Comparison of ENCODE assay signal across 8 cellular contexts in genomic region chr19:35269425-35270117, GRCh38. TPM values are rescaled to one million over a fixed set of nuclear protein-coding genes. Genes with fewer than 3 reads are reported as not detected.
A peak's percentile ranks its signal among the peaks of the same experiment; 100 is the strongest.
DNase-seq lines count a peak whose midpoint lies in the region; ATAC-seq, FAIRE-seq and TF ChIP-seq lines count a peak whose summit lies in the region.

No MANE protein-coding gene starts in this region.

- peaks cover 10 to 55% (median 19%) of the 10 kb centered on the region in 4 donors for H3K4me1 Mint-ChIP-seq in CD4-positive, CD25-positive, alpha-beta regulatory T cell

- intact Hi-C loops in endothelial cell of umbilical vein (cut with micrococcal nuclease) = loop anchor here (1.0 to 10.0 kb wide), 4 partner anchors 57 to 235 kb away; partner anchors contain the start of gene SCN1B

- peak; percentile 40 for FAIRE-seq in endothelial cell of umbilical vein (lab: Jason Lieb, UNC)

- peak overlapping the region; percentile 53 for H3K4me3 ChIP-seq in CD4-positive, CD25-positive, alpha-beta regulatory T cell (ENCODE audit: low read depth, low read length)
- peak overlapping the region in 2 of 3 experiments; percentile 52 to 53 for H3K4me3 ChIP-seq in endothelial cell of umbilical vein (replicated peaks in 1 of 3; ENCODE audit: insufficient read depth in 1 of 3, low read depth in 1 of 3, low read length in 3 of 3)

- TF ChIP-seq CTCF in endothelial cell of umbilical vein (IDR thresholded peaks at IDR 0.05; ENCODE audit: extremely low read depth in 1 of 2, insufficient read depth in 1 of 2, low read depth in 1 of 2, low read length in 2 of 2) = peak; percentile 20 to 71

- H3K4me3 Mint-ChIP-seq in CD4-positive, CD25-positive, alpha-beta regulatory T cell = peak overlapping the region in 3 of 4 donors; percentile 82 to 95 (median 86)

- peaks cover 40% of the 10 kb centered on the region for H3K36me3 Mint-ChIP-seq in CD4-positive, CD25-positive, alpha-beta regulatory T cell

- no peaks in the 10 kb centered on the region for H3K9me3 Mint-ChIP-seq in CD4-positive, CD25-positive, alpha-beta regulatory T cell

- no peaks in the 10 kb centered on the region for H3K9me1 ChIP-seq in endothelial cell of umbilical vein (replicated peaks; ENCODE audit: control insufficient read depth, extremely low read depth, insufficient read depth, low read length)

- H3K4me2 ChIP-seq in endothelial cell of umbilical vein (ENCODE audit: insufficient read depth, low read length) = peak overlapping the region; percentile 42

- POLR2A ChIA-PET in endothelial cell of umbilical vein (lab: Charles Lee) = no interaction called here

- H4K20me1 ChIP-seq in endothelial cell of umbilical vein (replicated peaks; ENCODE audit: control insufficient read depth, extremely low read depth, insufficient read depth, low read length) = no peaks in the 10 kb centered on the region

- H2AFZ ChIP-seq in endothelial cell of umbilical vein (ENCODE audit: low read depth, low read length) = peak overlapping the region; percentile 80

- DNase-seq in CD4-positive, CD25-positive, alpha-beta regulatory T cell = peak; percentile 63 to 76 (median 76)
- DNase-seq in NOMO-1 treated with DMSO at 0.1 percent for 48 hours (lab: John Stamatoyannopoulos, UW; ENCODE audit: unreplicated experiment) = peak; percentile 79
- DNase-seq in activated CD8-positive, alpha-beta memory T cell treated with anti-CD3 and anti-CD28 coated beads, Interleukin-2, amount 50 U/mL, for 4 hours = peak; percentile 75
- peak; percentile 71 for DNase-seq in endothelial cell of umbilical vein (ENCODE audit: low read depth, low spot score)
- DNase-seq in midbrain (lab: John Stamatoyannopoulos, UW) = peak; percentile 71
- DNase-seq in stimulated activated CD8-positive, alpha-beta memory T cell treated with anti-CD3 and anti-CD28 coated beads, Interleukin-4, amount 100 ng/mL, for 1 hour (ENCODE audit: low read depth in 2 of 2, low spot score in 1 of 2) = peak; percentile 51 to 52

- H3K27ac Mint-ChIP-seq in CD4-positive, CD25-positive, alpha-beta regulatory T cell = peak overlapping the region; percentile 71 to 82 (median 79)

- peaks cover 36% of the 10 kb centered on the region for H3K36me3 ChIP-seq in CD4-positive, CD25-positive, alpha-beta regulatory T cell (ENCODE audit: control insufficient read depth, insufficient read depth, low read length)
- H3K36me3 ChIP-seq in endothelial cell of umbilical vein (ENCODE audit: control insufficient read depth in 2 of 2, extremely low read depth in 1 of 2, insufficient read depth in 2 of 2, low read length in 2 of 2) = peaks cover 4 to 30% of the 10 kb centered on the region in 2 experiments

- ATAC-seq in CD4-positive, CD25-positive, alpha-beta regulatory T cell (ENCODE audit: low read depth in 2 of 2) = peak; percentile 59
- peak; percentile 57 for ATAC-seq in GM19372 (IDR thresholded peaks at IDR 0.05; ENCODE audit: low read depth, unreplicated experiment)
- ATAC-seq in HG03571 (IDR thresholded peaks at IDR 0.05; ENCODE audit: unreplicated experiment) = peak; percentile 44

- dilution Hi-C loops in endothelial cell of umbilical vein (cut with MboI; ENCODE audit: extremely low pct_ligation_motif_present, low sequenced_read_pairs) = no loop called here

- TF ChIP-seq POLR2A in endothelial cell of umbilical vein (IDR thresholded peaks at IDR 0.05; ENCODE audit: low read depth, low read length) = no peak

- H3K27me3 Mint-ChIP-seq in CD4-positive, CD25-positive, alpha-beta regulatory T cell = no peaks in the 10 kb centered on the region

- no TSS peak for BruUV-seq in endothelial cell of umbilical vein (replicated peaks; lab: Mats Ljungman, UMichigan)

- peak overlapping the region; percentile 26 for H3K9ac ChIP-seq in endothelial cell of umbilical vein (replicated peaks; ENCODE audit: extremely low read depth, insufficient read depth, low read length)

- peak overlapping the region; percentile 69 for H3K27ac ChIP-seq in CD4-positive, CD25-positive, alpha-beta regulatory T cell (ENCODE audit: insufficient read depth, low read length, poor library complexity, severe bottlenecking)
- no peak overlapping the region for H3K27ac ChIP-seq in endothelial cell of umbilical vein (ENCODE audit: insufficient read depth, low read depth, low read length)

- H3K79me2 ChIP-seq in endothelial cell of umbilical vein (ENCODE audit: control insufficient read depth, insufficient read depth, low read length) = peaks cover 3% of the 10 kb centered on the region

- H3K9me3 ChIP-seq in CD4-positive, CD25-positive, alpha-beta regulatory T cell (ENCODE audit: control insufficient read depth in 2 of 2, low read length in 2 of 2) = no peaks in the 10 kb centered on the region
- no peaks in the 10 kb centered on the region for H3K9me3 ChIP-seq in endothelial cell of umbilical vein (replicated peaks; ENCODE audit: control insufficient read depth, insufficient read depth, low read length)

- H3K27me3 ChIP-seq in CD4-positive, CD25-positive, alpha-beta regulatory T cell (ENCODE audit: control insufficient read depth, insufficient read depth, low read length) = no peaks in the 10 kb centered on the region
- no peaks in the 10 kb centered on the region for H3K27me3 ChIP-seq in endothelial cell of umbilical vein (ENCODE audit: control insufficient read depth in 2 of 2, insufficient read depth in 2 of 2, low read length in 2 of 2)

- CTCF ChIA-PET in endothelial cell of umbilical vein (lab: Charles Lee) = interaction anchor here (1.0 to 2.5 kb wide), 9 partner anchors 9 to 226 kb away, joined by 3 to 21 read pairs (median 5); no protein-coding TSS in a partner anchor

- H3K4me1 ChIP-seq in CD4-positive, CD25-positive, alpha-beta regulatory T cell (ENCODE audit: control insufficient read depth, insufficient read depth, low read length, poor library complexity, severe bottlenecking) = peaks cover 22% of the 10 kb centered on the region
- peaks cover 4% of the 10 kb centered on the region for H3K4me1 ChIP-seq in endothelial cell of umbilical vein (ENCODE audit: control insufficient read depth, extremely low read depth, insufficient read depth, low read length)

RNA-seq across cellular contexts. Expression of gene USF2, which starts 0.8 kb away (rescaled TPM):
- total RNA-seq in CD4-positive, CD25-positive, alpha-beta regulatory T cell = 277 TPM
- polyA plus RNA-seq in CD4-positive, CD25-positive, alpha-beta regulatory T cell = 10 to 100 TPM in 1 of 4 donors, 1 to 10 TPM in 3; 5.9 to 10.1 (median 6.8) TPM
- 76.8 and 85.8 TPM in 2 replicates for total RNA-seq in endothelial cell of umbilical vein
- 75.0 and 80.5 TPM in 2 replicates for polyA plus RNA-seq in endothelial cell of umbilical vein
- polyA plus RNA-seq in endothelial cell of umbilical vein (2011; cell fraction: cytosol; rRNA removed) = 53.8 and 74.8 TPM in 2 replicates
- 115 and 123 TPM in 2 replicates for polyA plus RNA-seq in endothelial cell of umbilical vein (2011; cell fraction: nucleus; rRNA removed)
- 61.5 and 72.4 TPM in 2 replicates for polyA plus RNA-seq in endothelial cell of umbilical vein (2012)
- 39.8 and 71.2 TPM in 2 replicates for polyA minus RNA-seq in endothelial cell of umbilical vein
- polyA minus RNA-seq in endothelial cell of umbilical vein (2011; cell fraction: cytosol; rRNA and poly(A)+ RNA removed) = 63.2 TPM
- polyA minus RNA-seq in endothelial cell of umbilical vein (2011; cell fraction: nucleus; rRNA and poly(A)+ RNA removed) = 24.9 and 34.6 TPM in 2 replicates

RNA-seq across cellular contexts. Expression of gene HAMP, which starts 12.8 kb away (rescaled TPM):
- total RNA-seq in CD4-positive, CD25-positive, alpha-beta regulatory T cell = 0.32 TPM
- not detected for polyA plus RNA-seq in CD4-positive, CD25-positive, alpha-beta regulatory T cell
- 0.15 TPM in 1 of 2 replicates, not detected in the other for total RNA-seq in endothelial cell of umbilical vein
- polyA plus RNA-seq in endothelial cell of umbilical vein = not detected in 2 replicates
- polyA plus RNA-seq in endothelial cell of umbilical vein (2011; cell fraction: cytosol; rRNA removed) = not detected in 2 replicates
- 0.36 and 0.48 TPM in 2 replicates for polyA plus RNA-seq in endothelial cell of umbilical vein (2011; cell fraction: nucleus; rRNA removed)
- not detected in 2 replicates for polyA plus RNA-seq in endothelial cell of umbilical vein (2012)
- 1.4 TPM in 1 of 2 replicates, not detected in the other for polyA minus RNA-seq in endothelial cell of umbilical vein
- not detected for polyA minus RNA-seq in endothelial cell of umbilical vein (2011; cell fraction: cytosol; rRNA and poly(A)+ RNA removed)
- polyA minus RNA-seq in endothelial cell of umbilical vein (2011; cell fraction: nucleus; rRNA and poly(A)+ RNA removed) = 1.3 TPM in 1 of 2 replicates, not detected in the other

RNA-seq across cellular contexts. Expression of gene LSR, which starts 20.8 kb away (rescaled TPM):
- 28.1 TPM for total RNA-seq in CD4-positive, CD25-positive, alpha-beta regulatory T cell
- 10 to 100 TPM; 47.8 to 66.1 (median 53.7) TPM for polyA plus RNA-seq in CD4-positive, CD25-positive, alpha-beta regulatory T cell
- 0.74 and 1.0 TPM in 2 replicates for total RNA-seq in endothelial cell of umbilical vein
- 0.76 and 0.94 TPM in 2 replicates for polyA plus RNA-seq in endothelial cell of umbilical vein
- polyA plus RNA-seq in endothelial cell of umbilical vein (2011; cell fraction: cytosol; rRNA removed) = 0.43 and 0.58 TPM in 2 replicates
- polyA plus RNA-seq in endothelial cell of umbilical vein (2011; cell fraction: nucleus; rRNA removed) = 0.12 and 0.20 TPM in 2 replicates
- polyA plus RNA-seq in endothelial cell of umbilical vein (2012) = 0.37 and 0.71 TPM in 2 replicates
- 0.22 and 0.47 TPM in 2 replicates for polyA minus RNA-seq in endothelial cell of umbilical vein
- polyA minus RNA-seq in endothelial cell of umbilical vein (2011; cell fraction: cytosol; rRNA and poly(A)+ RNA removed) = 45.3 TPM
- polyA minus RNA-seq in endothelial cell of umbilical vein (2011; cell fraction: nucleus; rRNA and poly(A)+ RNA removed) = 0.34 TPM in 1 of 2 replicates, not detected in the other

RNA-seq across cellular contexts. Expression of gene MAG, which starts 22.4 kb away (rescaled TPM):
- total RNA-seq in CD4-positive, CD25-positive, alpha-beta regulatory T cell = not detected
- under 1 TPM in 2 of 4 donors, not detected in 2; 0.16 to 0.28 TPM for polyA plus RNA-seq in CD4-positive, CD25-positive, alpha-beta regulatory T cell
- not detected in 2 replicates for total RNA-seq in endothelial cell of umbilical vein
- not detected in 2 replicates for polyA plus RNA-seq in endothelial cell of umbilical vein
- not detected in 2 replicates for polyA plus RNA-seq in endothelial cell of umbilical vein (2011; cell fraction: cytosol; rRNA removed)
- not detected in 2 replicates for polyA plus RNA-seq in endothelial cell of umbilical vein (2011; cell fraction: nucleus; rRNA removed)
- not detected in 2 replicates for polyA plus RNA-seq in endothelial cell of umbilical vein (2012)
- polyA minus RNA-seq in endothelial cell of umbilical vein = not detected in 2 replicates
- not detected for polyA minus RNA-seq in endothelial cell of umbilical vein (2011; cell fraction: cytosol; rRNA and poly(A)+ RNA removed)
- not detected in 2 replicates for polyA minus RNA-seq in endothelial cell of umbilical vein (2011; cell fraction: nucleus; rRNA and poly(A)+ RNA removed)

RNA-seq across cellular contexts. Expression of gene FAM187B, which starts 41.0 kb away (rescaled TPM):
- total RNA-seq in CD4-positive, CD25-positive, alpha-beta regulatory T cell = not detected
- polyA plus RNA-seq in CD4-positive, CD25-positive, alpha-beta regulatory T cell = not detected
- not detected in 2 replicates for total RNA-seq in endothelial cell of umbilical vein
- polyA plus RNA-seq in endothelial cell of umbilical vein = not detected in 2 replicates
- not detected in 2 replicates for polyA plus RNA-seq in endothelial cell of umbilical vein (2011; cell fraction: cytosol; rRNA removed)
- not detected in 2 replicates for polyA plus RNA-seq in endothelial cell of umbilical vein (2011; cell fraction: nucleus; rRNA removed)
- polyA plus RNA-seq in endothelial cell of umbilical vein (2012) = not detected in 2 replicates
- polyA minus RNA-seq in endothelial cell of umbilical vein = not detected in 2 replicates
- not detected for polyA minus RNA-seq in endothelial cell of umbilical vein (2011; cell fraction: cytosol; rRNA and poly(A)+ RNA removed)
- not detected in 2 replicates for polyA minus RNA-seq in endothelial cell of umbilical vein (2011; cell fraction: nucleus; rRNA and poly(A)+ RNA removed)

Comparison
In these comparisons a context has a peak if more than half of its experiments do, and no peak if none do; other contexts are left out.
1. RNA of gene LSR, which starts 20.8 kb away (total RNA-seq): 28.1 TPM in CD4-positive, CD25-positive, alpha-beta regulatory T cell (single experiment); 0.74 to 1.0 TPM in endothelial cell of umbilical vein; every median in the first group is over 10 times any median in the second.
2. Peak in every context shown above with its lines, with median percentiles within 50 percentile points of each other: ATAC-seq and DNase-seq.